In genomic region chr2:36492216-36492945, GRCh38 we compare ENCODE assay signal across 14 cellular contexts.
DNase-seq lines count a peak whose midpoint lies in the region; TF ChIP-seq lines count a peak whose summit lies in the region.
"Had no signal": no experiment of that assay in that cellular context is flagged by ENCODE, and none has a peak within 500 bp of the region (broad histone marks: within the 10 kb centered on the region; RNA-seq: fewer than 3 reads in every experiment).

No MANE protein-coding gene starts in this region.

- WGBS in smooth muscle cell (ENCODE audit: low lambda C conversion rate): 27% methylated on average over 6 of the region's 6 CpGs

- peaks cover 96% of the 10 kb centered on the region for H3K4me1 Mint-ChIP-seq in HFFc6 (ENCODE audit: low read depth)
- H3K4me1 Mint-ChIP-seq: activated naive CD8-positive, alpha-beta T cell treated with anti-CD3 and anti-CD28 coated beads, Interleukin-2, amount 10 ng/mL, durations not matched to agents 7 days and 5 days had no signal

- peaks cover 17% of the 10 kb centered on the region for H3K9me3 Mint-ChIP-seq in HFFc6
- H3K9me3 Mint-ChIP-seq: activated naive CD8-positive, alpha-beta T cell treated with anti-CD3 and anti-CD28 coated beads, Interleukin-2, amount 10 ng/mL, durations not matched to agents 7 days and 5 days; effector memory CD8-positive, alpha-beta T cell; stimulated activated effector memory CD8-positive, alpha-beta T cell treated with anti-CD3 and anti-CD28 coated beads, Interleukin-12 subunit alpha, Interleukin-12 subunit beta, amount 100 ng/mL, for 72 hours had no signal

- H3K4me3 ChIP-seq in ascending aorta: no peak overlapping the region
- no peak overlapping the region for H3K4me3 ChIP-seq in smooth muscle cell
- H3K4me3 ChIP-seq: pancreas had no signal

- H3F3A ChIP-seq in smooth muscle cell (ENCODE audit: low read depth): peaks cover 8% of the 10 kb centered on the region

- H4K20me1 ChIP-seq in smooth muscle cell (ENCODE audit: low read depth): no peaks in the 10 kb centered on the region

- H3K4me1 ChIP-seq in ascending aorta: peaks cover 8 to 50% of the 10 kb centered on the region in 2 donors
- peaks cover 9% of the 10 kb centered on the region for H3K4me1 ChIP-seq in smooth muscle cell (ENCODE audit: low read depth)

- H3K4me2 ChIP-seq in smooth muscle cell: peak overlapping the region; percentile 34

- H3K4me3 Mint-ChIP-seq in HFFc6: peak overlapping the region; percentile 30; the same call in 1 of the 2 replicates
- H3K4me3 Mint-ChIP-seq: activated naive CD8-positive, alpha-beta T cell treated with anti-CD3 and anti-CD28 coated beads, Interleukin-2, amount 10 ng/mL, durations not matched to agents 7 days and 5 days; effector memory CD8-positive, alpha-beta T cell; stimulated activated effector memory CD8-positive, alpha-beta T cell treated with anti-CD3 and anti-CD28 coated beads, Interleukin-12 subunit alpha, Interleukin-12 subunit beta, amount 100 ng/mL, for 72 hours had no signal

- DNase-seq in HFFc6 (no peak), ascending aorta (ENCODE audit: low spot score in 2 of 2) (no peak), iris pigment epithelial cell (ENCODE audit: low read depth) (peak; percentile 78), smooth muscle cell (lab: John Stamatoyannopoulos, UW; ENCODE audit: unreplicated experiment) (no peak), NCI-H187 treated with DMSO at 0.1 percent for 48 hours (lab: John Stamatoyannopoulos, UW) (no peak), SW480 (ENCODE audit: low spot score) (no peak), UCSD-AML1 (lab: John Stamatoyannopoulos, UW; ENCODE audit: unreplicated experiment) (no peak), AG08396 (ENCODE audit: low spot score) (no peak)
- DNase-seq: activated naive CD8-positive, alpha-beta T cell treated with anti-CD3 and anti-CD28 coated beads, Interleukin-2, amount 10 ng/mL, durations not matched to agents 7 days and 5 days; effector memory CD8-positive, alpha-beta T cell; NCI-H2081; pancreas; stimulated activated CD4-positive, alpha-beta T cell treated with anti-CD3 and anti-CD28 coated beads, Interleukin-2, amount 100 ng/mL, for 24 hours had no signal

- peaks cover 78% of the 10 kb centered on the region for H3K36me3 Mint-ChIP-seq in HFFc6 (ENCODE audit: low read depth)
- H3K36me3 Mint-ChIP-seq: activated naive CD8-positive, alpha-beta T cell treated with anti-CD3 and anti-CD28 coated beads, Interleukin-2, amount 10 ng/mL, durations not matched to agents 7 days and 5 days had no signal

- TF ChIP-seq CTCF in HFFc6 (IDR thresholded peaks at IDR 0.05) (no peak), ascending aorta (IDR thresholded peaks at IDR 0.05) (no peak), smooth muscle cell (IDR thresholded peaks at IDR 0.05; ENCODE audit: borderline replicate concordance, insufficient read depth, poor library complexity, severe bottlenecking) (no peak)

- no peaks in the 10 kb centered on the region for H3K9me3 ChIP-seq in ascending aorta
- H3K9me3 ChIP-seq in smooth muscle cell (replicated peaks; ENCODE audit: low read depth): no peaks in the 10 kb centered on the region
- H3K9me3 ChIP-seq: pancreas had no signal

- peaks cover 38% of the 10 kb centered on the region for H3K27me3 Mint-ChIP-seq in HFFc6 (ENCODE audit: insufficient read depth)
- H3K27me3 Mint-ChIP-seq: activated naive CD8-positive, alpha-beta T cell treated with anti-CD3 and anti-CD28 coated beads, Interleukin-2, amount 10 ng/mL, durations not matched to agents 7 days and 5 days; effector memory CD8-positive, alpha-beta T cell had no signal

- no peak overlapping the region for H2AFZ ChIP-seq in smooth muscle cell (ENCODE audit: low read depth)

- H3K27me3 ChIP-seq in ascending aorta (no peaks in the 10 kb centered on the region), smooth muscle cell (ENCODE audit: low read depth) (no peaks in the 10 kb centered on the region)
- H3K27me3 ChIP-seq: pancreas had no signal

- H3K27ac Mint-ChIP-seq in HFFc6: peak overlapping the region; percentile 96
- H3K27ac Mint-ChIP-seq: activated naive CD8-positive, alpha-beta T cell treated with anti-CD3 and anti-CD28 coated beads, Interleukin-2, amount 10 ng/mL, durations not matched to agents 7 days and 5 days; effector memory CD8-positive, alpha-beta T cell; stimulated activated effector memory CD8-positive, alpha-beta T cell treated with anti-CD3 and anti-CD28 coated beads, Interleukin-12 subunit alpha, Interleukin-12 subunit beta, amount 100 ng/mL, for 72 hours had no signal

- peak overlapping the region; percentile 44 for H3K9ac ChIP-seq in smooth muscle cell (ENCODE audit: low read depth)

- intact Hi-C loops in ascending aorta (cut with DNase I): no loop called here

- no peaks in the 10 kb centered on the region for H3K36me3 ChIP-seq in ascending aorta
- no peaks in the 10 kb centered on the region for H3K36me3 ChIP-seq in smooth muscle cell (ENCODE audit: low read depth)

- H3K79me2 ChIP-seq in smooth muscle cell (ENCODE audit: low read depth): no peaks in the 10 kb centered on the region

- peak overlapping the region; percentile 78 to 81 for H3K27ac ChIP-seq in ascending aorta
- peak overlapping the region; percentile 69 for H3K27ac ChIP-seq in smooth muscle cell (ENCODE audit: low read depth)
